9 cellular contexts compared by ENCODE assay signal in the genomic region with DNA sequence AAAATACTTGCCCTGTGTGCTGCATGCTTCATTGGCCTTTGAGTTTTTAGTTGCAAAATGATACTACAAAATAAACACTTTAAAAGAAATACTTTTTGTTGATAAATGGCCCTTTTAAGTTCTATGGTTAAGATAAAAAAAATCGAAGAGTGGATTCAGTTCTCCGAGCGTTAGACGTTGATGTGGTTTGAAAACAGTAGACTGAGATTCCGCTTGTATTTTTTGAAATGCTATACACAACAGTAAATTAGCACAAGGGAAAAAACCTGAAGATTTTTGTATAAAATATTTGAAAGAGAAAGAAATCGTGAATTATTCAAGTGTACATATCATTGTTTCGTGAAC. TPM values are rescaled to one million over a fixed set of nuclear protein-coding genes. Genes with fewer than 3 reads are reported as not detected.
DNase-seq lines count a peak whose midpoint lies in the region; ATAC-seq, FAIRE-seq and TF ChIP-seq lines count a peak whose summit lies in the region.
"Had no signal": no experiment of that assay in that cellular context is flagged by ENCODE, and none has a peak within 500 bp of the region (broad histone marks: within the 10 kb centered on the region; RNA-seq: fewer than 3 reads in every experiment).

No MANE protein-coding gene starts in this region.

- CTCF ChIA-PET in activated CD8-positive, alpha-beta memory T cell treated with anti-CD3 and anti-CD28 coated beads, Interleukin-2, amount 10 ng/mL, durations not matched to agents 7 days and 5 days (lab: Charles Lee): no interaction called here

- H3K36me3 Mint-ChIP-seq in activated CD8-positive, alpha-beta memory T cell treated with anti-CD3 and anti-CD28 coated beads, Interleukin-2, amount 10 ng/mL, durations not matched to agents 7 days and 5 days: no peaks in the 10 kb centered on the region
- no peaks in the 10 kb centered on the region for H3K36me3 Mint-ChIP-seq in activated naive CD8-positive, alpha-beta T cell treated with anti-CD3 and anti-CD28 coated beads, Interleukin-2, amount 50 U/mL, for 24 hours (ENCODE audit: low read depth)

- H3K27me3 ChIP-seq in liver (ENCODE audit: control insufficient read depth in 4 of 4, insufficient read depth in 4 of 4, low read length in 3 of 4) (no peaks in the 10 kb centered on the region), thymus (ENCODE audit: control insufficient read depth, insufficient read depth) (no peaks in the 10 kb centered on the region), small intestine (ENCODE audit: control insufficient read depth in 2 of 2, insufficient read depth in 2 of 2, low read length in 2 of 2) (no peaks in the 10 kb centered on the region)

- no peak for TF ChIP-seq RAD21 in liver (IDR thresholded peaks at IDR 0.05)

- no peaks in the 10 kb centered on the region for H3K9me3 ChIP-seq in liver (ENCODE audit: control insufficient read depth in 4 of 4, low read length in 3 of 4)
- peaks cover 2% of the 10 kb centered on the region for H3K9me3 ChIP-seq in thymus (ENCODE audit: control insufficient read depth)
- no peaks in the 10 kb centered on the region for H3K9me3 ChIP-seq in small intestine (ENCODE audit: control insufficient read depth, low read depth)

- H3K4me3 Mint-ChIP-seq in activated CD8-positive, alpha-beta memory T cell treated with anti-CD3 and anti-CD28 coated beads, Interleukin-2, amount 10 ng/mL, durations not matched to agents 7 days and 5 days: peak overlapping the region; percentile 84
- H3K4me3 Mint-ChIP-seq in activated naive CD8-positive, alpha-beta T cell treated with anti-CD3 and anti-CD28 coated beads, Interleukin-2, amount 50 U/mL, for 24 hours: peak overlapping the region; percentile 93

- 18% methylated on average over 7 of the region's 7 CpGs for WGBS in liver
- WGBS in thymus: 9% methylated on average over 7 of the region's 7 CpGs
- WGBS in small intestine, 3 donors: 40 to 55% (median 43%) methylated on average over 7 of the region's 7 CpGs

- H3K27ac ChIP-seq in liver (ENCODE audit: low read depth in 1 of 2, low read length in 2 of 2) (peak overlapping the region; percentile 96 to 100), thymus (ENCODE audit: low read depth) (no peak overlapping the region), small intestine (ENCODE audit: low read depth in 1 of 2, low read length in 1 of 2) (no peak overlapping the region)

- no peaks in the 10 kb centered on the region for H3K36me3 ChIP-seq in liver (ENCODE audit: control insufficient read depth in 4 of 4, insufficient read depth in 3 of 4, low read depth in 1 of 4, low read length in 3 of 4)
- H3K36me3 ChIP-seq in thymus (ENCODE audit: control insufficient read depth, insufficient read depth): peaks cover 3% of the 10 kb centered on the region
- H3K36me3 ChIP-seq in small intestine (ENCODE audit: control insufficient read depth in 2 of 2, insufficient read depth in 2 of 2, low read length in 2 of 2): no peaks in the 10 kb centered on the region

- no peaks in the 10 kb centered on the region for H3K9me3 Mint-ChIP-seq in activated CD8-positive, alpha-beta memory T cell treated with anti-CD3 and anti-CD28 coated beads, Interleukin-2, amount 10 ng/mL, durations not matched to agents 7 days and 5 days (ENCODE audit: low read depth)
- no peaks in the 10 kb centered on the region for H3K9me3 Mint-ChIP-seq in activated naive CD8-positive, alpha-beta T cell treated with anti-CD3 and anti-CD28 coated beads, Interleukin-2, amount 50 U/mL, for 24 hours

- no peak overlapping the region for H3K27ac Mint-ChIP-seq in activated CD8-positive, alpha-beta memory T cell treated with anti-CD3 and anti-CD28 coated beads, Interleukin-2, amount 10 ng/mL, durations not matched to agents 7 days and 5 days
- H3K27ac Mint-ChIP-seq in activated naive CD8-positive, alpha-beta T cell treated with anti-CD3 and anti-CD28 coated beads, Interleukin-2, amount 50 U/mL, for 24 hours: no peak overlapping the region

- peaks cover 2 to 46% (median 15%) of the 10 kb centered on the region in 4 donors for H3K4me1 ChIP-seq in liver (ENCODE audit: control insufficient read depth in 4 of 4, insufficient read depth in 4 of 4, low read length in 3 of 4)
- peaks cover 10% of the 10 kb centered on the region for H3K4me1 ChIP-seq in thymus (ENCODE audit: control insufficient read depth, insufficient read depth, low read length)
- peaks cover 2% of the 10 kb centered on the region in 2 donors for H3K4me1 ChIP-seq in small intestine (ENCODE audit: control insufficient read depth in 2 of 2, insufficient read depth in 1 of 2, low read depth in 1 of 2, low read length in 1 of 2)

- H3K4me1 Mint-ChIP-seq in activated CD8-positive, alpha-beta memory T cell treated with anti-CD3 and anti-CD28 coated beads, Interleukin-2, amount 10 ng/mL, durations not matched to agents 7 days and 5 days: peaks cover 25% of the 10 kb centered on the region
- H3K4me1 Mint-ChIP-seq in activated naive CD8-positive, alpha-beta T cell treated with anti-CD3 and anti-CD28 coated beads, Interleukin-2, amount 50 U/mL, for 24 hours: peaks cover 36% of the 10 kb centered on the region

- TF ChIP-seq CTCF in liver (IDR thresholded peaks at IDR 0.05; ENCODE audit: low read depth, low read length, missing input control): no peak

- DNase-seq in activated CD8-positive, alpha-beta memory T cell treated with anti-CD3 and anti-CD28 coated beads, Interleukin-2, amount 10 ng/mL, durations not matched to agents 7 days and 5 days: no peak
- DNase-seq in activated CD8-positive, alpha-beta memory T cell treated with anti-CD3 and anti-CD28 coated beads, Interleukin-2, amount 50 U/mL, for 48 hours: no peak
- no peak for DNase-seq in activated naive CD8-positive, alpha-beta T cell treated with anti-CD3 and anti-CD28 coated beads, Interleukin-2, amount 50 U/mL, for 24 hours
- no peak for DNase-seq in small intestine
- DNase-seq: foreskin melanocyte had no signal

- no peak for FAIRE-seq in small intestine (lab: Jason Lieb, UNC)

- no peak for ATAC-seq in activated CD8-positive, alpha-beta memory T cell treated with anti-CD3 and anti-CD28 coated beads, Interleukin-2, amount 10 ng/mL, durations not matched to agents 7 days and 5 days
- ATAC-seq in activated naive CD8-positive, alpha-beta T cell treated with anti-CD3 and anti-CD28 coated beads, Interleukin-2, amount 50 U/mL, for 24 hours: no peak
- no peak for ATAC-seq in HG02970 (IDR thresholded peaks at IDR 0.05; ENCODE audit: low FRiP score, unreplicated experiment)
- ATAC-seq in GM18861 (IDR thresholded peaks at IDR 0.05; ENCODE audit: unreplicated experiment): no peak

- H3K9ac ChIP-seq in liver (ENCODE audit: low read depth in 1 of 2, low read length in 2 of 2): peak overlapping the region; percentile 76 to 78

- H3K27me3 Mint-ChIP-seq in activated CD8-positive, alpha-beta memory T cell treated with anti-CD3 and anti-CD28 coated beads, Interleukin-2, amount 10 ng/mL, durations not matched to agents 7 days and 5 days: no peaks in the 10 kb centered on the region
- no peaks in the 10 kb centered on the region for H3K27me3 Mint-ChIP-seq in activated naive CD8-positive, alpha-beta T cell treated with anti-CD3 and anti-CD28 coated beads, Interleukin-2, amount 50 U/mL, for 24 hours

- H3K4me3 ChIP-seq in liver (ENCODE audit: low read depth in 1 of 3, low read length in 3 of 3): peak overlapping the region in 2 of 3 donors; percentile 88 to 100
- H3K4me3 ChIP-seq in thymus (ENCODE audit: low read length): peak overlapping the region; percentile 97
- peak overlapping the region in 1 of 2 donors; percentile 92 for H3K4me3 ChIP-seq in small intestine (ENCODE audit: low read depth in 1 of 2, low read length in 2 of 2)

TF ChIP-seq in liver, 16 proteins besides CTCF, POLR2A, EP300 and RAD21:
- TF ChIP-seq, protein P1, sequence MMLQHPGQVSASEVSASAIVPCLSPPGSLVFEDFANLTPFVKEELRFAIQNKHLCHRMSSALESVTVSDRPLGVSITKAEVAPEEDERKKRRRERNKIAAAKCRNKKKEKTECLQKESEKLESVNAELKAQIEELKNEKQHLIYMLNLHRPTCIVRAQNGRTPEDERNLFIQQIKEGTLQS (IDR thresholded peaks at IDR 0.05): no peak
- TF ChIP-seq FOXA2 (IDR thresholded peaks at IDR 0.05): no peak

RNA-seq across cellular contexts. Expression of a gene that starts 1.4 kb away (rescaled TPM):
- 10 to 100 TPM; 17.8 to 30.5 TPM for total RNA-seq in activated CD8-positive, alpha-beta memory T cell treated with anti-CD3 and anti-CD28 coated beads, Interleukin-2, amount 10 ng/mL, durations not matched to agents 7 days and 5 days
- total RNA-seq in liver: 100 to 1,000 TPM in 1 of 2 donors, 10 to 100 TPM in 1; 32.7 to 138 TPM
- 1 to 10 TPM; 4.4 to 5.9 TPM for polyA plus RNA-seq in liver
- polyA plus RNA-seq in thymus: 34.3 TPM
- polyA plus RNA-seq in small intestine: 10 to 100 TPM in 1 of 3 donors, 1 to 10 TPM in 2; 9.7 to 11.9 (median 9.9) TPM

Comparison
In these comparisons a context has a peak if more than half of its experiments do, and no peak if none do; other contexts are left out.
1. H3K27ac ChIP-seq: peak in liver (2 of 2); none in thymus (single experiment) and small intestine (0 of 2).